8 cellular contexts compared by ENCODE assay signal in genomic region chr12:13255792-13256704, GRCh38. TPM values are rescaled to one million over a fixed set of nuclear protein-coding genes. Genes with fewer than 3 reads are reported as not detected.
DNase-seq lines count a peak whose midpoint lies in the region; ATAC-seq and TF ChIP-seq lines count a peak whose summit lies in the region.

No MANE protein-coding gene starts in this region.

- H3K9me3 Mint-ChIP-seq in progenitor cell of endocrine pancreas (ENCODE audit: low read depth): no peaks in the 10 kb centered on the region

- H3K9me3 ChIP-seq in T-helper 17 cell (ENCODE audit: control insufficient read depth, low read length, poor library complexity, severe bottlenecking) (no peaks in the 10 kb centered on the region), upper lobe of right lung (no peaks in the 10 kb centered on the region)

- H3K4me3 Mint-ChIP-seq in T-helper 17 cell (no peak overlapping the region), progenitor cell of endocrine pancreas (ENCODE audit: low read depth) (peak overlapping the region; percentile 76)

- TF ChIP-seq CTCF in GM12865 (IDR thresholded peaks at IDR 0.05; ENCODE audit: insufficient read depth, low read depth, low read length, missing control alignments) (peak; percentile 98), progenitor cell of endocrine pancreas (IDR thresholded peaks at IDR 0.05; ENCODE audit: unreplicated experiment) (peak; percentile 100), upper lobe of right lung (IDR thresholded peaks at IDR 0.05) (peak; percentile 97)

- no peak overlapping the region for H3K27ac Mint-ChIP-seq in T-helper 17 cell
- peak overlapping the region; percentile 61 for H3K27ac Mint-ChIP-seq in progenitor cell of endocrine pancreas

- H3K36me3 Mint-ChIP-seq in T-helper 17 cell (ENCODE audit: low read depth) (no peaks in the 10 kb centered on the region), progenitor cell of endocrine pancreas (ENCODE audit: insufficient read depth) (no peaks in the 10 kb centered on the region)

- DNase-seq in GM12865 (ENCODE audit: low read depth): peak; percentile 74
- DNase-seq in NCI-H1417 treated with DMSO at 0.1 percent for 48 hours (lab: John Stamatoyannopoulos, UW): peak; percentile 25
- DNase-seq in T-helper 17 cell: peak; percentile 50 to 68 (median 54)
- DNase-seq in amniotic stem cell (lab: John Stamatoyannopoulos, UW): peak; percentile 78
- DNase-seq in left cardiac atrium: peak; percentile 93
- DNase-seq in progenitor cell of endocrine pancreas (ENCODE audit: low spot score, unreplicated experiment): peak; percentile 100
- peak; percentile 95 for DNase-seq in upper lobe of right lung

- peak; percentile 97 for ATAC-seq in HG02678 (IDR thresholded peaks at IDR 0.05; ENCODE audit: unreplicated experiment)
- ATAC-seq in T-helper 17 cell: peak; percentile 99
- ATAC-seq in left cardiac atrium: peak; percentile 99
- ATAC-seq in upper lobe of right lung: peak; percentile 100

- H3K4me3 ChIP-seq in GM12865 (ENCODE audit: low read depth, low read length): no peak overlapping the region
- H3K4me3 ChIP-seq in upper lobe of right lung: peak overlapping the region; percentile 41

- H3K36me3 ChIP-seq in upper lobe of right lung: no peaks in the 10 kb centered on the region

- peaks cover 8% of the 10 kb centered on the region for H3K4me1 Mint-ChIP-seq in T-helper 17 cell
- peaks cover 22% of the 10 kb centered on the region for H3K4me1 Mint-ChIP-seq in progenitor cell of endocrine pancreas (ENCODE audit: low read depth)

- H3K27me3 ChIP-seq in upper lobe of right lung: no peaks in the 10 kb centered on the region

- H3K27me3 Mint-ChIP-seq in T-helper 17 cell (peaks cover 45% of the 10 kb centered on the region), progenitor cell of endocrine pancreas (peaks cover 31% of the 10 kb centered on the region)

- intact Hi-C loops in left cardiac atrium (cut with DNase I) (no loop called here), upper lobe of right lung (cut with DNase I) (no loop called here)

- peaks cover 5% of the 10 kb centered on the region for H3K4me1 ChIP-seq in upper lobe of right lung

- no peak overlapping the region for H3K27ac ChIP-seq in upper lobe of right lung

RNA-seq across cellular contexts. Expression of gene EMP1, which starts 59.5 kb away (rescaled TPM):
- total RNA-seq in T-helper 17 cell (10 to 100 TPM in 1 of 2 donors, 1 to 10 TPM in 1; 6.2 to 14.0 TPM), left cardiac atrium (100 to 1,000 TPM; 304 to 477 TPM), progenitor cell of endocrine pancreas (0.31 and 0.47 TPM in 2 replicates), upper lobe of right lung (286 TPM)

Comparison
In these comparisons a context has a peak if more than half of its experiments do, and no peak if none do; other contexts are left out.
1. DNase-seq: peak in every context shown above with its lines; median percentile 100 in progenitor cell of endocrine pancreas; 95 in upper lobe of right lung; 93 in left cardiac atrium; 78 in amniotic stem cell; 74 in GM12865; 54 in T-helper 17 cell; 25 in NCI-H1417 treated with DMSO at 0.1 percent for 48 hours.
2. RNA of gene EMP1, which starts 59.5 kb away (total RNA-seq): 304 to 477 TPM in left cardiac atrium and 286 TPM in upper lobe of right lung (single experiment); 6.2 to 14.0 TPM in T-helper 17 cell and 0.31 to 0.47 TPM in progenitor cell of endocrine pancreas; every median in the first group is over 10 times any median in the second.
3. Peak in every context shown above with its lines, with median percentiles within 50 percentile points of each other: CTCF ChIP-seq and ATAC-seq.